In the genomic region with DNA sequence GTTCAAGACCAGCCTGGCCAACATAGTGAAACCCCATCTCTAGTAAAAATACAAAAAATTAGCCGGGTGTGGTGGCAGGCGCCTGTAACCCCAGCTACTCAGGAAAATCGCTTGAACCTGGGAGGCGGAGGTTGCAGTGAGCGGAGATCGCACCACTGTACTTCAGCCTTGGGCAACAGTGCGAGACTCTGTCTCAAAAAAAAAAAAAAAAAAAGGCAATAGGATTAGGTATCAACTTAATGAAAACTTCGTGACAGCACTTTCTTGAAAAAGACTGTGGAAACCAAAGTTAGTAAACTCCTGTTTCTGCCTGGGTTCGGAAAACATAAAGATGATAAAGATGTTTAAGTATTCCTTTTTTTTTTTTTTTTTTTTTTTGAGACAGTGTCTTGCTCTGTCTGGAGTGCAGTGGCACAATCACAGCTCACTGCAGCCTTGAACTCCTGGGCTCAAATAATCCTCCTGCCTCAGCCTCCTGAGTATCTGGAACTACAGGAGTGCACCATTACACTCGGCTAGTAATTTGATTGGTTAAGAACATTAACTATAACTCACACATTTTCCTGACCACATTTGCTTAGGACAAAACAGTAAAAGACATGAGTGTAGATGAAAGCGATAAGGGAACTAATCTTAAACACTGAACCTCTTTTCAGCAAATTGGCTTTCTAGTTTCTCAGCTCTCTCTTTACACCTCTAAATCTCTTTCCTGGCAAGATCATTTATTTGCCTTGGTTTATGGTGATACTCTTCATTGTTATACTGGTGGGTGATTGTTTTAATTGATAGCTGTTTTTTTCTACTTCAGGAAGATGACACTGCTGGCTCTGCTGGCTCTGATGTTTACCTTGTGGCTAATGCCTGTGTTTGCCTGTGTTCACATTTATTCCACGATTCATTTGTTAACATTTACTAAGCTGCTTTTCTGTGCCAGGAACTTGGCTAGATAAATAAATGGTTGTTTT, we compare ENCODE assay signal across 11 cellular contexts. TPM values are rescaled to one million over a fixed set of nuclear protein-coding genes. Genes with fewer than 3 reads are reported as not detected.
A peak's percentile ranks its signal among the peaks of the same experiment; 100 is the strongest.
DNase-seq lines count a peak whose midpoint lies in the region; ATAC-seq and TF ChIP-seq lines count a peak whose summit lies in the region.
"Had no signal": no experiment of that assay in that cellular context is flagged by ENCODE, and none has a peak within 500 bp of the region (broad histone marks: within the 10 kb centered on the region; RNA-seq: fewer than 3 reads in every experiment).

No MANE protein-coding gene starts in this region.

- DNase-seq in Calu3 (no peak), IMR-90 (no peak), DMS 273 treated with DMSO at 0.1 percent for 48 hours (lab: John Stamatoyannopoulos, UW) (no peak), KBM-7 (no peak)
- DNase-seq in central memory CD4-positive, alpha-beta T cell: no peak
- DNase-seq: midbrain, NCI-H187 treated with DMSO at 0.1 percent for 48 hours had no signal

- H2AFZ ChIP-seq in IMR-90 (replicated peaks; ENCODE audit: low read length, poor library complexity): no peak overlapping the region

- no peak overlapping the region for H3K4ac ChIP-seq in IMR-90 (ENCODE audit: low read depth, low read length)

- no peak overlapping the region for H2BK120ac ChIP-seq in IMR-90 (ENCODE audit: low read depth, low read length)

- dilution Hi-C loops in IMR-90 (cut with HindIII; ENCODE audit: low sequenced_read_pairs, unreplicated experiment): loop anchor here (25.0 kb wide), 1 partner anchor 249 kb away; no protein-coding TSS in a partner anchor

- peaks cover 12% of the 10 kb centered on the region for H3K9me1 ChIP-seq in IMR-90 (ENCODE audit: insufficient read depth, low read length)

- no peak overlapping the region for H3K4me3 Mint-ChIP-seq in Calu3 (ENCODE audit: low read depth, unreplicated experiment)

- no peak overlapping the region for H2BK15ac ChIP-seq in IMR-90 (ENCODE audit: low read depth, low read length)

- no peak overlapping the region for H4K5ac ChIP-seq in IMR-90 (ENCODE audit: low read depth, low read length)

- no peak for TF ChIP-seq POLR2A in IMR-90 (IDR thresholded peaks at IDR 0.05; ENCODE audit: low read depth, low read length)

- H3K9me3 Mint-ChIP-seq in Calu3 (ENCODE audit: low read depth, unreplicated experiment): no peaks in the 10 kb centered on the region

- peak overlapping the region; percentile 15 for H3K27ac Mint-ChIP-seq in Calu3 (ENCODE audit: unreplicated experiment)

- no peak overlapping the region for H4K91ac ChIP-seq in IMR-90 (ENCODE audit: insufficient read depth, low read depth, low read length)

- H4K8ac ChIP-seq in IMR-90 (ENCODE audit: low read depth in 2 of 2, low read length in 2 of 2): no peak overlapping the region

- CTCF ChIA-PET in Calu3 (lab: Charles Lee): interaction anchor here (0.6 kb wide), 1 partner anchor 46 kb away, joined by 5 read pairs; no protein-coding TSS in a partner anchor
- CTCF ChIA-PET in IMR-90 (lab: Yijun Ruan, JAX): no interaction called here

- H3K27ac ChIP-seq in IMR-90 (ENCODE audit: insufficient read depth, low read length) (no peak overlapping the region), VCaP (peak overlapping the region; percentile 76), liver (ENCODE audit: low read depth in 1 of 2, low read length in 2 of 2) (no peak overlapping the region)

- H3K9me3 ChIP-seq in IMR-90 (ENCODE audit: control insufficient read depth, insufficient read depth, low read length) (no peaks in the 10 kb centered on the region), liver (ENCODE audit: control insufficient read depth in 4 of 4, low read length in 3 of 4) (no peaks in the 10 kb centered on the region)

- peak; percentile 28; the same call in 1 of the 2 replicates for ATAC-seq in IMR-90 (ENCODE audit: low read depth)
- no peak for ATAC-seq in HG03460 (IDR thresholded peaks at IDR 0.05; ENCODE audit: unreplicated experiment)
- ATAC-seq: activated CD4-positive, CD25-positive, alpha-beta regulatory T cell treated with anti-CD3 and anti-CD28 coated beads, Interleukin-2, amount 50 U/mL, for 24 hours had no signal

- peaks cover 14% of the 10 kb centered on the region for H3K4me1 ChIP-seq in IMR-90 (ENCODE audit: control insufficient read depth, insufficient read depth, low read length)
- peaks cover 17 to 37% (median 31%) of the 10 kb centered on the region in 4 donors for H3K4me1 ChIP-seq in liver (ENCODE audit: control insufficient read depth in 4 of 4, insufficient read depth in 4 of 4, low read length in 3 of 4)

- H3K4me1 Mint-ChIP-seq in Calu3 (ENCODE audit: low read depth, unreplicated experiment): peaks cover 47% of the 10 kb centered on the region

- H3K23ac ChIP-seq in IMR-90 (ENCODE audit: low read depth, low read length): no peak overlapping the region

- no TSS peak for BruUV-seq in Calu3 (replicated peaks; lab: Mats Ljungman, UMichigan)
- no TSS peak for BruUV-seq in IMR-90 (replicated peaks; lab: Mats Ljungman, UMichigan)

- no peak overlapping the region for H2AK9ac ChIP-seq in IMR-90 (replicated peaks; ENCODE audit: low read depth, low read length, poor library complexity)

- no peak for TF ChIP-seq CTCF in Calu3 (IDR thresholded peaks at IDR 0.05; ENCODE audit: unreplicated experiment)
- TF ChIP-seq CTCF in IMR-90 (conservative IDR thresholded peaks at IDR 0.05; ENCODE audit: low read depth, low read length): no peak
- no peak for TF ChIP-seq CTCF in VCaP (conservative IDR thresholded peaks at IDR 0.05)
- no peak for TF ChIP-seq CTCF in liver (IDR thresholded peaks at IDR 0.05; ENCODE audit: low read depth, low read length, missing input control)

- no peak overlapping the region for H2BK5ac ChIP-seq in IMR-90 (ENCODE audit: low read depth, low read length, poor library complexity, severe bottlenecking)

- H3K4me3 ChIP-seq in IMR-90 (ENCODE audit: insufficient read depth, low read depth, low read length) (no peak overlapping the region), liver (ENCODE audit: low read depth in 1 of 3, low read length in 3 of 3) (no peak overlapping the region)

- no peak overlapping the region for H3K9ac ChIP-seq in IMR-90 (ENCODE audit: low read depth, low read length)
- H3K9ac ChIP-seq in liver (ENCODE audit: low read depth in 1 of 2, low read length in 2 of 2): no peak overlapping the region

- no peak overlapping the region for H3K18ac ChIP-seq in IMR-90 (ENCODE audit: low read depth, low read length)

- peak overlapping the region; percentile 46; the same call in 1 of the 2 replicates for H3K14ac ChIP-seq in IMR-90 (replicated peaks; ENCODE audit: low read depth, low read length)

- H3K27me3 Mint-ChIP-seq in Calu3 (ENCODE audit: unreplicated experiment): no peaks in the 10 kb centered on the region

- H3K36me3 Mint-ChIP-seq in Calu3 (ENCODE audit: insufficient read depth, unreplicated experiment): peaks cover 33% of the 10 kb centered on the region

- no CpG with 5 or more reads among the region's 12 CpGs for WGBS in IMR-90 (ENCODE audit: extremely low coverage in 2 of 2, insufficient read length in 1 of 2), 2 experiments
- WGBS in liver: 72% methylated on average over 12 of the region's 12 CpGs

- no peaks in the 10 kb centered on the region for H3K27me3 ChIP-seq in IMR-90 (ENCODE audit: control insufficient read depth, insufficient read depth, low read length)
- no peaks in the 10 kb centered on the region for H3K27me3 ChIP-seq in liver (ENCODE audit: control insufficient read depth in 4 of 4, insufficient read depth in 4 of 4, low read length in 3 of 4)

- TF ChIP-seq RAD21 in IMR-90 (IDR thresholded peaks at IDR 0.05; ENCODE audit: low read length): no peak
- TF ChIP-seq RAD21 in liver (IDR thresholded peaks at IDR 0.05): no peak

- intact Hi-C loops in Calu3 (cut with micrococcal nuclease; ENCODE audit: unreplicated experiment): no loop called here
- intact Hi-C loops in IMR-90 (cut with micrococcal nuclease): no loop called here

- H3K4me2 ChIP-seq in IMR-90 (ENCODE audit: low read depth, low read length): peak overlapping the region; percentile 70

- in situ Hi-C loops in IMR-90 (cut with MboI; ENCODE audit: low sequenced_read_pairs) (no loop called here), KBM-7 (cut with MboI; ENCODE audit: low pct_unique_long_range_greater_than_20kb, low sequenced_read_pairs) (no loop called here)

- peaks cover 0 to 48% of the 10 kb centered on the region in 2 experiments; a peak in 2 of 4 replicates for H3K79me1 ChIP-seq in IMR-90 (ENCODE audit: low read depth in 1 of 2, low read length in 2 of 2)

- H2AK5ac ChIP-seq in IMR-90 (ENCODE audit: low read depth, low read length): no peak overlapping the region

- no peak overlapping the region for H2BK20ac ChIP-seq in IMR-90 (ENCODE audit: low read depth, low read length)

- H4K20me1 ChIP-seq in IMR-90 (ENCODE audit: insufficient read depth, low read length): peaks cover 85% of the 10 kb centered on the region

- POLR2A ChIA-PET in IMR-90 (lab: Charles Lee; ENCODE audit: unreplicated experiment): interaction anchor here (0.6 to 0.7 kb wide), 2 partner anchors 12 to 121 kb away, joined by 3 to 7 read pairs; no protein-coding TSS in a partner anchor

- H3K56ac ChIP-seq in IMR-90 (ENCODE audit: extremely low read depth, insufficient read depth, low read length): no peak overlapping the region

- H3K36me3 ChIP-seq in IMR-90 (ENCODE audit: control insufficient read depth, insufficient read depth, low read length) (no peaks in the 10 kb centered on the region; the same call in 1 of the 2 replicates), liver (ENCODE audit: control insufficient read depth in 4 of 4, insufficient read depth in 3 of 4, low read depth in 1 of 4, low read length in 3 of 4) (no peaks in the 10 kb centered on the region)

TF ChIP-seq in IMR-90, 13 proteins besides CTCF, POLR2A, EP300 and RAD21 (continues in another document):
- TF ChIP-seq NFE2L2 (IDR thresholded peaks at IDR 0.05; ENCODE audit: low read depth, low read length) (no peak), RFX5 (IDR thresholded peaks at IDR 0.05; ENCODE audit: low read depth, low read length) (no peak), RCOR1 (IDR thresholded peaks at IDR 0.05; ENCODE audit: insufficient replicate concordance, low read length) (no peak)

TF ChIP-seq in liver, 16 proteins besides CTCF, POLR2A, EP300 and RAD21 (continues in another document):
- no peak for TF ChIP-seq SP1 (IDR thresholded peaks at IDR 0.05)
- TF ChIP-seq YY1 (IDR thresholded peaks at IDR 0.05): no peak
- no peak for TF ChIP-seq NR2F2 (IDR thresholded peaks at IDR 0.05)

RNA-seq across cellular contexts. Expression of gene HIF1A, which starts 15.8 kb away (rescaled TPM):
- 213 and 229 TPM in 2 replicates for total RNA-seq in Calu3 (2022)
- total RNA-seq in IMR-90 (2012; rRNA removed): 301 and 493 TPM in 2 replicates
- polyA plus RNA-seq in IMR-90 (2012; rRNA removed): 86.9 and 128 TPM in 2 replicates
- 20.1 and 33.1 TPM in 2 replicates for polyA plus RNA-seq in IMR-90 (2012; cell fraction: cytosol; rRNA removed)
- 16.8 and 161 TPM in 2 replicates for polyA plus RNA-seq in IMR-90 (2012; cell fraction: nucleus; rRNA removed; ENCODE audit: low replicate concordance)
- total RNA-seq in liver: 10 to 100 TPM; 53.6 to 79.2 TPM
- polyA plus RNA-seq in liver: 10 to 100 TPM; 15.4 to 16.1 TPM

RNA-seq across cellular contexts. Expression of gene SNAPC1, which starts 51.1 kb away (rescaled TPM):
- 10.0 and 11.7 TPM in 2 replicates for total RNA-seq in Calu3 (2022)
- 7.7 and 18.9 TPM in 2 replicates for total RNA-seq in IMR-90 (2012; rRNA removed)
- 7.0 and 9.3 TPM in 2 replicates for polyA plus RNA-seq in IMR-90 (2012; rRNA removed)
- polyA plus RNA-seq in IMR-90 (2012; cell fraction: cytosol; rRNA removed): 2.1 and 3.0 TPM in 2 replicates
- 0.90 and 4.0 TPM in 2 replicates for polyA plus RNA-seq in IMR-90 (2012; cell fraction: nucleus; rRNA removed; ENCODE audit: low replicate concordance)
- 1 to 10 TPM; 1.8 to 2.3 TPM for total RNA-seq in liver
- 1 to 10 TPM; 1.2 to 1.6 TPM for polyA plus RNA-seq in liver
